Comparison of ENCODE assay signal across 17 cellular contexts in genomic region chr1:36796101-36796590, GRCh38.
"Had no signal": no experiment of that assay in that cellular context is flagged by ENCODE, and none has a peak within 500 bp of the region (broad histone marks: within the 10 kb centered on the region; RNA-seq: fewer than 3 reads in every experiment).

No MANE protein-coding gene starts in this region.

- H3K27me3 Mint-ChIP-seq: activated CD8-positive, alpha-beta memory T cell treated with anti-CD3 and anti-CD28 coated beads, Interleukin-2, amount 10 ng/mL, durations not matched to agents 7 days and 5 days had no signal

- H3K27me3 ChIP-seq: testis had no signal

- H3K9me3 ChIP-seq: breast epithelium, stomach, testis, upper lobe of right lung had no signal

- H3K36me3 Mint-ChIP-seq: activated CD8-positive, alpha-beta memory T cell treated with anti-CD3 and anti-CD28 coated beads, Interleukin-2, amount 10 ng/mL, durations not matched to agents 7 days and 5 days had no signal

- H3K4me1 ChIP-seq: breast epithelium, parathyroid adenoma, stomach, upper lobe of right lung had no signal

- ATAC-seq: activated CD4-positive, CD25-positive, alpha-beta regulatory T cell treated with anti-CD3 and anti-CD28 coated beads, Interleukin-2, amount 50 U/mL, for 24 hours; activated CD8-positive, alpha-beta memory T cell treated with anti-CD3 and anti-CD28 coated beads, Interleukin-2, amount 10 ng/mL, durations not matched to agents 7 days and 5 days; activated naive CD8-positive, alpha-beta T cell treated with anti-CD3 and anti-CD28 coated beads, Interleukin-2, amount 50 U/mL, for 24 hours; left lobe of liver; upper lobe of right lung had no signal

- H3K27ac Mint-ChIP-seq: activated CD8-positive, alpha-beta memory T cell treated with anti-CD3 and anti-CD28 coated beads, Interleukin-2, amount 10 ng/mL, durations not matched to agents 7 days and 5 days; activated naive CD4-positive, alpha-beta T cell treated with anti-CD3 and anti-CD28 coated beads for 36 hours; activated naive CD8-positive, alpha-beta T cell treated with anti-CD3 and anti-CD28 coated beads, Interleukin-2, amount 50 U/mL, for 24 hours; activated T-helper 2 cell treated with anti-CD3 and anti-CD28 coated beads, Interferon-gamma antibody, Interleukin-2, Interleukin-4, amounts not matched to agents 10 μg/mL and 5 μg/mL and 100 μg/mL, durations not matched to agents 14 hours and 24 hours and 36 hours; naive B cell had no signal

- H2AFZ ChIP-seq: parathyroid adenoma had no signal

- DNase-seq: activated CD8-positive, alpha-beta memory T cell treated with anti-CD3 and anti-CD28 coated beads, Interleukin-2, amount 10 ng/mL, durations not matched to agents 7 days and 5 days; activated naive CD4-positive, alpha-beta T cell treated with anti-CD3 and anti-CD28 coated beads for 36 hours; activated naive CD8-positive, alpha-beta T cell treated with anti-CD3 and anti-CD28 coated beads, Interleukin-2, amount 50 U/mL, for 24 hours; activated T-cell treated with anti-CD3 and anti-CD28 coated beads, Interleukin-2, amount 50 U/mL, for 1 hour; dermis blood vessel endothelial cell; islet precursor cell; naive B cell; stimulated activated CD4-positive, alpha-beta T cell treated with anti-CD3 and anti-CD28 coated beads, Interleukin-2, amount 100 ng/mL, for 24 hours; stomach; T-helper 9 cell; testis; upper lobe of right lung had no signal

- H3K27ac ChIP-seq: breast epithelium, parathyroid adenoma, stomach, testis, upper lobe of right lung had no signal

- H3K4me3 Mint-ChIP-seq: activated CD8-positive, alpha-beta memory T cell treated with anti-CD3 and anti-CD28 coated beads, Interleukin-2, amount 10 ng/mL, durations not matched to agents 7 days and 5 days; activated naive CD4-positive, alpha-beta T cell treated with anti-CD3 and anti-CD28 coated beads for 36 hours; activated naive CD8-positive, alpha-beta T cell treated with anti-CD3 and anti-CD28 coated beads, Interleukin-2, amount 50 U/mL, for 24 hours; naive B cell had no signal

- H3K4me3 ChIP-seq: breast epithelium, stomach, testis, upper lobe of right lung had no signal

- H3K9ac ChIP-seq: parathyroid adenoma had no signal

- H3K9me3 Mint-ChIP-seq: activated naive CD4-positive, alpha-beta T cell treated with anti-CD3 and anti-CD28 coated beads for 36 hours; activated naive CD8-positive, alpha-beta T cell treated with anti-CD3 and anti-CD28 coated beads, Interleukin-2, amount 50 U/mL, for 24 hours; activated T-helper 2 cell treated with anti-CD3 and anti-CD28 coated beads, Interferon-gamma antibody, Interleukin-2, Interleukin-4, amounts not matched to agents 10 μg/mL and 5 μg/mL and 100 μg/mL, durations not matched to agents 14 hours and 24 hours and 36 hours had no signal

- H3K79me2 ChIP-seq: parathyroid adenoma had no signal

- H3K4me1 Mint-ChIP-seq: activated CD8-positive, alpha-beta memory T cell treated with anti-CD3 and anti-CD28 coated beads, Interleukin-2, amount 10 ng/mL, durations not matched to agents 7 days and 5 days; activated naive CD8-positive, alpha-beta T cell treated with anti-CD3 and anti-CD28 coated beads, Interleukin-2, amount 50 U/mL, for 24 hours; naive B cell had no signal

- H3K36me3 ChIP-seq: breast epithelium, stomach, upper lobe of right lung had no signal
